2 cellular contexts compared by ENCODE assay signal in genomic region chr2:119435148-119435952, GRCh38.
TF ChIP-seq lines count a peak whose summit lies in the region.

No MANE protein-coding gene starts in this region.

TF ChIP-seq in K562, 482 proteins besides CTCF, POLR2A, EP300 and RAD21:
- TF ChIP-seq SIRT6 (IDR thresholded peaks at IDR 0.05; ENCODE audit: low read depth, low read length) (no peak), ATF2 (CRISPR knock-in tag; IDR thresholded peaks at IDR 0.05) (no peak), NR2C2 (CRISPR knock-in tag; IDR thresholded peaks at IDR 0.05) (no peak), NR2C2 (tag; IDR thresholded peaks at IDR 0.05) (0 out of 2 replicates have a peak, but pooled peaks have one; percentile 9), HNRNPL (IDR thresholded peaks at IDR 0.05; ENCODE audit: low read depth, low read length) (no peak), ELF4 (CRISPR knock-in tag; IDR thresholded peaks at IDR 0.05) (no peak)

TF ChIP-seq in HepG2, 621 proteins besides CTCF, POLR2A, EP300 and RAD21 (continues in another document):
- TF ChIP-seq ZNF724P (CRISPR knock-in tag; IDR thresholded peaks at IDR 0.05; ENCODE audit: borderline replicate concordance) (peak; percentile 18; the same call in 1 of the 2 replicates), ZBTB46 (CRISPR knock-in tag; IDR thresholded peaks at IDR 0.05; ENCODE audit: borderline replicate concordance) (0 out of 2 replicates have a peak, but pooled peaks have one; percentile 49), MIER2 (CRISPR knock-in tag; IDR thresholded peaks at IDR 0.05) (peak; percentile 5; the same call in 1 of the 2 replicates), THYN1 (CRISPR knock-in tag; IDR thresholded peaks at IDR 0.05; ENCODE audit: borderline replicate concordance, low read depth) (no peak), ZNF354B (CRISPR knock-in tag; IDR thresholded peaks at IDR 0.05) (no peak), CENPT (CRISPR knock-in tag; IDR thresholded peaks at IDR 0.05; ENCODE audit: low read depth) (no peak), SOX13 (IDR thresholded peaks at IDR 0.05) (peak; percentile 19; the same call in 1 of the 2 replicates), SOX13 (CRISPR knock-in tag; conservative IDR thresholded peaks at IDR 0.05 in 1 of 2, IDR thresholded peaks at IDR 0.05 in 1 of 2) (no peak), TEAD3 (CRISPR knock-in tag; optimal IDR thresholded peaks at IDR 0.05; ENCODE audit: borderline replicate concordance) (peak; percentile 16), HNF4G (IDR thresholded peaks at IDR 0.05; ENCODE audit: borderline replicate concordance, low read depth, low read length) (no peak), HNF4G (CRISPR knock-in tag; IDR thresholded peaks at IDR 0.05; ENCODE audit: borderline replicate concordance, low read depth) (peak; percentile 50; the same call in 1 of the 2 replicates), ZNF430 (CRISPR knock-in tag; IDR thresholded peaks at IDR 0.05) (no peak), ZBTB4 (CRISPR knock-in tag; IDR thresholded peaks at IDR 0.05; ENCODE audit: borderline replicate concordance) (no peak), XRCC5 (optimal IDR thresholded peaks at IDR 0.05; ENCODE audit: low read length) (peak; percentile 60), CAMTA2 (CRISPR knock-in tag; IDR thresholded peaks at IDR 0.05; ENCODE audit: borderline replicate concordance) (0 out of 2 replicates have a peak, but pooled peaks have one; percentile 55), ZNF598 (CRISPR knock-in tag; IDR thresholded peaks at IDR 0.05; ENCODE audit: borderline replicate concordance) (no peak), NCOR1 (IDR thresholded peaks at IDR 0.05; ENCODE audit: borderline replicate concordance, low read length) (peak; percentile 30; the same call in 1 of the 2 replicates), DR1 (CRISPR knock-in tag; IDR thresholded peaks at IDR 0.05) (no peak), ZNF770 (CRISPR knock-in tag; IDR thresholded peaks at IDR 0.05) (no peak), AGO2 (optimal IDR thresholded peaks at IDR 0.05; ENCODE audit: low read depth, low read length) (no peak), DRAP1 (CRISPR knock-in tag; IDR thresholded peaks at IDR 0.05) (no peak; the same call in 1 of the 2 replicates), ZNF576 (CRISPR knock-in tag; IDR thresholded peaks at IDR 0.05) (0 out of 2 replicates have a peak, but pooled peaks have one; percentile 58), IKZF5 (CRISPR knock-in tag; IDR thresholded peaks at IDR 0.05) (no peak), TARDBP (CRISPR knock-in tag; IDR thresholded peaks at IDR 0.05) (peak; percentile 13; the same call in 1 of the 2 replicates), PHB2 (IDR thresholded peaks at IDR 0.05; ENCODE audit: partially characterized antibody) (no peak), ZMYM4 (CRISPR knock-in tag; IDR thresholded peaks at IDR 0.05) (0 out of 2 replicates have a peak, but pooled peaks have one; percentile 30), ARID4A (CRISPR knock-in tag; IDR thresholded peaks at IDR 0.05; ENCODE audit: borderline replicate concordance) (peak; percentile 5; the same call in 1 of the 2 replicates), ZNF891 (CRISPR knock-in tag; IDR thresholded peaks at IDR 0.05) (no peak), ZNF30 (CRISPR knock-in tag; IDR thresholded peaks at IDR 0.05) (no peak), ZEB1 (IDR thresholded peaks at IDR 0.05; ENCODE audit: insufficient replicate concordance, low read depth) (peak; percentile 10), NR2F6 (IDR thresholded peaks at IDR 0.05) (peak; percentile 46; the same call in 1 of the 2 replicates), NR2F6 (CRISPR knock-in tag; IDR thresholded peaks at IDR 0.05) (peak; percentile 45; the same call in 1 of the 2 replicates), MTF2 (CRISPR knock-in tag; IDR thresholded peaks at IDR 0.05; ENCODE audit: borderline replicate concordance) (no peak), ZNF678 (CRISPR knock-in tag; IDR thresholded peaks at IDR 0.05) (0 out of 2 replicates have a peak, but pooled peaks have one; percentile 21), HIC2 (CRISPR knock-in tag; IDR thresholded peaks at IDR 0.05; ENCODE audit: low read depth) (0 out of 2 replicates have a peak, but pooled peaks have one; percentile 7), ZNF281 (CRISPR knock-in tag; IDR thresholded peaks at IDR 0.05; ENCODE audit: borderline replicate concordance) (no peak), ZNF660 (CRISPR knock-in tag; IDR thresholded peaks at IDR 0.05; ENCODE audit: borderline replicate concordance, low read depth) (no peak), SNAPC2 (CRISPR knock-in tag; IDR thresholded peaks at IDR 0.05) (0 out of 2 replicates have a peak, but pooled peaks have one; percentile 19)
